ENCODE assay signal across 1 cellular context in the genomic region with DNA sequence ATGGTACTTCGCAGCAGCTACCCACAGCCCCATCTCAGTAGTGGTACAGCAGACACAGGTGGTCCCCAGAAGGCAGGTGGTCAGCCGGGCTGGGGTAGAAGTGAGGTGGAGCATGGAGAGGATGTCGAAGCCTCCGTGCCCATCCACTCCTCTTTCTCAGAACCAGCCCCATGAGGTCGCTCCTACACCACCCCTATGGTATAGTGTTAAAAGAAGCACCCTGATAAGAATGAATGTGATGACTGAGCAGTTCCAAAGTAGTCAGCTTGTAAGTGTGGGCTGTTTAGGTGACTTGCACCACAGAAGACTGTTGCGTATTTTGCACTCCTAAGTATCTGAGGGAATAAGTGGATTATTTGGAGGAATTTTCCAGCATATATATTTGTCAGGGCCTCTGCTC.
TF ChIP-seq lines count a peak whose summit lies in the region.

No MANE protein-coding gene starts in this region.

TF ChIP-seq in GM23338, 12 proteins besides CTCF, POLR2A, EP300 and RAD21 (continued from another document):
- TF ChIP-seq, protein P1, sequence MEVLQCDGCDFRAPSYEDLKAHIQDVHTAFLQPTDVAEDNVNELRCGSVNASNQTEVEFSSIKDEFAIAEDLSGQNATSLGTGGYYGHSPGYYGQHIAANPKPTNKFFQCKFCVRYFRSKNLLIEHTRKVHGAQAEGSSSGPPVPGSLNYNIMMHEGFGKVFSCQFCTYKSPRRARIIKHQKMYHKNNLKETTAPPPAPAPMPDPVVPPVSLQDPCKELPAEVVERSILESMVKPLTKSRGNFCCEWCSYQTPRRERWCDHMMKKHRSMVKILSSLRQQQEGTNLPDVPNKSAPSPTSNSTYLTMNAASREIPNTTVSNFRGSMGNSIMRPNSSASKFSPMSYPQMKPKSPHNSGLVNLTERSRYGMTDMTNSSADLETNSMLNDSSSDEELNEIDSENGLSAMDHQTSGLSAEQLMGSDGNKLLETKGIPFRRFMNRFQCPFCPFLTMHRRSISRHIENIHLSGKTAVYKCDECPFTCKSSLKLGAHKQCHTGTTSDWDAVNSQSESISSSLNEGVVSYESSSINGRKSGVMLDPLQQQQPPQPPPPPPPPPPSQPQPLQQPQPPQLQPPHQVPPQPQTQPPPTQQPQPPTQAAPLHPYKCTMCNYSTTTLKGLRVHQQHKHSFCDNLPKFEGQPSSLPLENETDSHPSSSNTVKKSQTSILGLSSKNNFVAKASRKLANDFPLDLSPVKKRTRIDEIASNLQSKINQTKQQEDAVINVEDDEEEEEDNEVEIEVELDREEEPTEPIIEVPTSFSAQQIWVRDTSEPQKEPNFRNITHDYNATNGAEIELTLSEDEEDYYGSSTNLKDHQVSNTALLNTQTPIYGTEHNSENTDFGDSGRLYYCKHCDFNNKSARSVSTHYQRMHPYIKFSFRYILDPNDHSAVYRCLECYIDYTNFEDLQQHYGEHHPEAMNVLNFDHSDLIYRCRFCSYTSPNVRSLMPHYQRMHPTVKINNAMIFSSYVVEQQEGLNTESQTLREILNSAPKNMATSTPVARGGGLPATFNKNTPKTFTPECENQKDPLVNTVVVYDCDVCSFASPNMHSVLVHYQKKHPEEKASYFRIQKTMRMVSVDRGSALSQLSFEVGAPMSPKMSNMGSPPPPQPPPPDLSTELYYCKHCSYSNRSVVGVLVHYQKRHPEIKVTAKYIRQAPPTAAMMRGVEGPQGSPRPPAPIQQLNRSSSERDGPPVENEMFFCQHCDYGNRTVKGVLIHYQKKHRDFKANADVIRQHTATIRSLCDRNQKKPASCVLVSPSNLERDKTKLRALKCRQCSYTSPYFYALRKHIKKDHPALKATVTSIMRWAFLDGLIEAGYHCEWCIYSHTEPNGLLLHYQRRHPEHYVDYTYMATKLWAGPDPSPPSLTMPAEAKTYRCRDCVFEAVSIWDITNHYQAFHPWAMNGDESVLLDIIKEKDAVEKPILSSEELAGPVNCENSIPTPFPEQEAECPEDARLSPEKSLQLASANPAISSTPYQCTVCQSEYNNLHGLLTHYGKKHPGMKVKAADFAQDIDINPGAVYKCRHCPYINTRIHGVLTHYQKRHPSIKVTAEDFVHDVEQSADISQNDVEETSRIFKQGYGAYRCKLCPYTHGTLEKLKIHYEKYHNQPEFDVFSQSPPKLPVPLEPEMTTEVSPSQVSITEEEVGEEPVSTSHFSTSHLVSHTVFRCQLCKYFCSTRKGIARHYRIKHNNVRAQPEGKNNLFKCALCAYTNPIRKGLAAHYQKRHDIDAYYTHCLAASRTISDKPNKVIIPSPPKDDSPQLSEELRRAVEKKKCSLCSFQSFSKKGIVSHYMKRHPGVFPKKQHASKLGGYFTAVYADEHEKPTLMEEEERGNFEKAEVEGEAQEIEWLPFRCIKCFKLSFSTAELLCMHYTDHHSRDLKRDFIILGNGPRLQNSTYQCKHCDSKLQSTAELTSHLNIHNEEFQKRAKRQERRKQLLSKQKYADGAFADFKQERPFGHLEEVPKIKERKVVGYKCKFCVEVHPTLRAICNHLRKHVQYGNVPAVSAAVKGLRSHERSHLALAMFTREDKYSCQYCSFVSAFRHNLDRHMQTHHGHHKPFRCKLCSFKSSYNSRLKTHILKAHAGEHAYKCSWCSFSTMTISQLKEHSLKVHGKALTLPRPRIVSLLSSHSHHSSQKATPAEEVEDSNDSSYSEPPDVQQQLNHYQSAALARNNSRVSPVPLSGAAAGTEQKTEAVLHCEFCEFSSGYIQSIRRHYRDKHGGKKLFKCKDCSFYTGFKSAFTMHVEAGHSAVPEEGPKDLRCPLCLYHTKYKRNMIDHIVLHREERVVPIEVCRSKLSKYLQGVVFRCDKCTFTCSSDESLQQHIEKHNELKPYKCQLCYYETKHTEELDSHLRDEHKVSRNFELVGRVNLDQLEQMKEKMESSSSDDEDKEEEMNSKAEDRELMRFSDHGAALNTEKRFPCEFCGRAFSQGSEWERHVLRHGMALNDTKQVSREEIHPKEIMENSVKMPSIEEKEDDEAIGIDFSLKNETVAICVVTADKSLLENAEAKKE (CRISPR knock-in tag; IDR thresholded peaks at IDR 0.05) = no peak
